ENCODE assay signal across 8 cellular contexts in genomic region chr22:40183029-40183581, GRCh38. TPM values are rescaled to one million over a fixed set of nuclear protein-coding genes. Genes with fewer than 3 reads are reported as not detected.
DNase-seq lines count a peak whose midpoint lies in the region; ATAC-seq and TF ChIP-seq lines count a peak whose summit lies in the region.

No MANE protein-coding gene starts in this region.

- H3K4me1 Mint-ChIP-seq in natural killer cell treated with Interleukin-12 subunit alpha and Interleukin-12 subunit beta and Interleukin-15 and Interleukin-18, amount 100 ng/mL, for 72 hours (ENCODE audit: low read depth in 2 of 2) = peaks cover 50 to 56% of the 10 kb centered on the region in 2 donors

- H3K4me1 ChIP-seq in RWPE2 (ENCODE audit: insufficient read depth, poor library complexity, severe bottlenecking) = peaks cover 33% of the 10 kb centered on the region

- H3K36me3 Mint-ChIP-seq in natural killer cell treated with Interleukin-12 subunit alpha and Interleukin-12 subunit beta and Interleukin-15 and Interleukin-18, amount 100 ng/mL, for 72 hours = no peaks in the 10 kb centered on the region

- H3K27me3 Mint-ChIP-seq in natural killer cell treated with Interleukin-12 subunit alpha and Interleukin-12 subunit beta and Interleukin-15 and Interleukin-18, amount 100 ng/mL, for 72 hours = no peaks in the 10 kb centered on the region

- H3K4me3 Mint-ChIP-seq in natural killer cell treated with Interleukin-12 subunit alpha and Interleukin-12 subunit beta and Interleukin-15 and Interleukin-18, amount 100 ng/mL, for 72 hours = peak overlapping the region; percentile 51

- no peaks in the 10 kb centered on the region for H3K27me3 ChIP-seq in RWPE2 (ENCODE audit: insufficient read depth, poor library complexity, severe bottlenecking)

- no peaks in the 10 kb centered on the region for H3K9me3 Mint-ChIP-seq in natural killer cell treated with Interleukin-12 subunit alpha and Interleukin-12 subunit beta and Interleukin-15 and Interleukin-18, amount 100 ng/mL, for 72 hours

- H3K27ac Mint-ChIP-seq in natural killer cell treated with Interleukin-12 subunit alpha and Interleukin-12 subunit beta and Interleukin-15 and Interleukin-18, amount 100 ng/mL, for 72 hours = peak overlapping the region; percentile 22 to 56

- H3K27ac ChIP-seq in RWPE2 (ENCODE audit: poor library complexity, severe bottlenecking) = peak overlapping the region; percentile 40

- DNase-seq in G401 (ENCODE audit: low spot score) (peak; percentile 48), RWPE2 (ENCODE audit: low spot score) (no peak), epithelial cell of esophagus (ENCODE audit: low read depth) (peak; percentile 53), NCI-H748 (lab: John Stamatoyannopoulos, UW; ENCODE audit: unreplicated experiment) (no peak), anterior cingulate cortex (lab: John Stamatoyannopoulos, UW) (no peak)
- no peak for DNase-seq in natural killer cell treated with Interleukin-12 subunit alpha and Interleukin-12 subunit beta and Interleukin-15 and Interleukin-18, amount 100 ng/mL, for 72 hours (ENCODE audit: low spot score)

- H3K4me3 ChIP-seq in RWPE2 (ENCODE audit: severe bottlenecking) (no peak overlapping the region), epithelial cell of esophagus (ENCODE audit: low read length) (no peak overlapping the region)

- in situ Hi-C loops in G401 (cut with HindIII; ENCODE audit: low sequenced_read_pairs) = loop anchor here (25.0 kb wide), 1 partner anchor 121 kb away; no protein-coding TSS in a partner anchor

- no peak for TF ChIP-seq CTCF in RWPE2 (IDR thresholded peaks at IDR 0.05; ENCODE audit: poor library complexity, severe bottlenecking)
- TF ChIP-seq CTCF in epithelial cell of esophagus (IDR thresholded peaks at IDR 0.05; ENCODE audit: insufficient read depth, low read depth, low read length, missing control alignments) = no peak

- no peaks in the 10 kb centered on the region for H3K36me3 ChIP-seq in RWPE2 (ENCODE audit: low read depth)

- ATAC-seq in RWPE2 (ENCODE audit: low read depth) (peak; percentile 73), GM21526 (IDR thresholded peaks at IDR 0.05; ENCODE audit: low FRiP score, unreplicated experiment) (no peak), GM18511 (IDR thresholded peaks at IDR 0.05; ENCODE audit: unreplicated experiment) (no peak)
- peak; percentile 45 to 52 for ATAC-seq in natural killer cell treated with Interleukin-12 subunit alpha and Interleukin-12 subunit beta and Interleukin-15 and Interleukin-18, amount 100 ng/mL, for 72 hours

- no peaks in the 10 kb centered on the region for H3K9me3 ChIP-seq in RWPE2 (ENCODE audit: severe bottlenecking)

RNA-seq across cellular contexts. Expression of gene TNRC6B, which starts 5.4 kb away (rescaled TPM):
- total RNA-seq in G401 (2014; rRNA removed; shearing (Covaris generic)) = 11.1 TPM in 2 replicates
- 10 to 100 TPM; 43.6 to 52.7 TPM for total RNA-seq in natural killer cell treated with Interleukin-12 subunit alpha and Interleukin-12 subunit beta and Interleukin-15 and Interleukin-18, amount 100 ng/mL, for 72 hours

Comparison
In these comparisons a context has a peak if more than half of its experiments do, and no peak if none do; other contexts are left out.
1. DNase-seq: peak in G401 (single experiment) and epithelial cell of esophagus (single experiment); none in RWPE2 (single experiment), natural killer cell treated with Interleukin-12 subunit alpha and Interleukin-12 subunit beta and Interleukin-15 and Interleukin-18, amount 100 ng/mL, for 72 hours (single experiment), NCI-H748 (single experiment) and anterior cingulate cortex (0 of 58).
2. ATAC-seq: peak in RWPE2 (single experiment) and natural killer cell treated with Interleukin-12 subunit alpha and Interleukin-12 subunit beta and Interleukin-15 and Interleukin-18, amount 100 ng/mL, for 72 hours (2 of 2); none in GM21526 (single experiment) and GM18511 (single experiment).